27 cellular contexts compared by ENCODE assay signal in the genomic region with DNA sequence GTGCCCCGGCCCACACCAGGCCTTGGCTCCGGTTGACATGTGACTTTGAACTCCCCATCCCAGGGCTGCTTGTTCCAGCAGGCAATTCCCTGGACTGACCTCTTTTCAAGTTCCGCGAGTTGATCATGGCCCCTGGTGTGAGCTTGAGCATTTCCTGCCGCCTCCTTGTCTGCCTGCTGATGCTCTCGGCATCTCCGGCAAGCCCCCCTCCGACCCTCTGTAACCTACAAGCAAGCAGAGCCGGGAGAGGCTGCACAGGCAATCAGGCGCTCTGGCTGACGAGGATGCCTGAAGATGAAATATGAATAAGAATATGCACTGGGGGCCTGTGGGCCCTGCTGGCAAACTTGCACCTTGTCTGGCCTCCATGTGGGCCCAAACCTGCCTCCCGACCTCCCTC.
"Had no signal": no experiment of that assay in that cellular context is flagged by ENCODE, and none has a peak within 500 bp of the region (broad histone marks: within the 10 kb centered on the region; RNA-seq: fewer than 3 reads in every experiment).

No MANE protein-coding gene starts in this region.

- H3K4me3 ChIP-seq: heart right ventricle, hepatocyte, lower lobe of right lung, ovary, skin epidermis, stomach, testis, thyroid gland, upper lobe of right lung had no signal

- H3K27me3 ChIP-seq: ovary, testis, thyroid gland, upper lobe of right lung had no signal

- H3K4me1 ChIP-seq: heart right ventricle, lower lobe of right lung, stomach, testis, thyroid gland, upper lobe of right lung had no signal

- H3K4me3 Mint-ChIP-seq: mesothelial cell of epicardium; naive B cell; natural killer cell; stimulated activated naive B cell treated with anti-CD40 and anti-IgM and Interleukin-4, amounts not matched to agents 10 μg/mL and 1 μg/mL and 100 μg/mL, for 72 hours had no signal

- H2AFZ ChIP-seq: hepatocyte had no signal

- DNase-seq: heart right ventricle; kidney glomerular epithelial cell; left cardiac atrium; lower lobe of right lung; mammary epithelial cell; mesenchymal stem cell; naive B cell; natural killer cell; ovary; right cardiac atrium; stimulated activated CD4-positive, alpha-beta T cell treated with anti-CD3 and anti-CD28 coated beads, Interleukin-12 subunit alpha, Interleukin-12 subunit beta, amount 100 ng/mL, for 4 hours; stimulated activated CD4-positive, alpha-beta T cell treated with anti-CD3 and anti-CD28 coated beads, Interleukin-15, amount 100 ng/mL, for 24 hours; stimulated activated CD4-positive, alpha-beta T cell treated with anti-CD3 and anti-CD28 coated beads, Interleukin-2, amount 100 ng/mL, for 24 hours; stimulated activated CD4-positive, alpha-beta T cell treated with anti-CD3 and anti-CD28 coated beads, Interleukin-4, amount 100 ng/mL, for 1 hour; stimulated activated naive B cell treated with anti-CD40 and anti-IgM and Interleukin-4, amounts not matched to agents 10 μg/mL and 1 μg/mL and 100 μg/mL, for 72 hours; stimulated activated naive CD8-positive, alpha-beta T cell treated with anti-CD3 and anti-CD28 coated beads, Interleukin-15, Interleukin-2, amounts not matched to agents 100 U/mL and 50 U/mL, for 24 hours; stomach; testis; thyroid gland; trophoblast cell; upper lobe of right lung had no signal

- H3K79me2 ChIP-seq: hepatocyte had no signal

- H3K4me2 ChIP-seq: hepatocyte had no signal

- H3K27ac Mint-ChIP-seq: mesothelial cell of epicardium; naive B cell; natural killer cell; progenitor cell of endocrine pancreas; stimulated activated naive B cell treated with anti-CD40 and anti-IgM and Interleukin-4, amounts not matched to agents 10 μg/mL and 1 μg/mL and 100 μg/mL, for 72 hours had no signal

- H3K9me3 ChIP-seq: heart right ventricle, lower lobe of right lung, ovary, stomach, testis, thyroid gland, upper lobe of right lung had no signal

- H3K36me3 Mint-ChIP-seq: mesothelial cell of epicardium; naive B cell; natural killer cell; stimulated activated naive B cell treated with anti-CD40 and anti-IgM and Interleukin-4, amounts not matched to agents 10 μg/mL and 1 μg/mL and 100 μg/mL, for 72 hours had no signal

- H3K4me1 Mint-ChIP-seq: mesothelial cell of epicardium; naive B cell; natural killer cell; stimulated activated naive B cell treated with anti-CD40 and anti-IgM and Interleukin-4, amounts not matched to agents 10 μg/mL and 1 μg/mL and 100 μg/mL, for 72 hours had no signal

- ATAC-seq: heart right ventricle; left cardiac atrium; left lobe of liver; lower lobe of right lung; natural killer cell; right cardiac atrium; sciatic nerve; stimulated activated naive B cell treated with anti-CD40 and anti-IgM and Interleukin-4, amounts not matched to agents 10 μg/mL and 1 μg/mL and 100 μg/mL, for 72 hours; stimulated activated naive CD8-positive, alpha-beta T cell treated with anti-CD3 and anti-CD28 coated beads, Interleukin-15, Interleukin-2, amounts not matched to agents 100 U/mL and 50 U/mL, for 24 hours had no signal

- H3K36me3 ChIP-seq: heart right ventricle, lower lobe of right lung, ovary, stomach, thyroid gland, upper lobe of right lung had no signal

- H3K27ac ChIP-seq: heart right ventricle, hepatocyte, lower lobe of right lung, ovary, skin epidermis, stomach, testis, thyroid gland, upper lobe of right lung had no signal

- H3K9me3 Mint-ChIP-seq: mesothelial cell of epicardium, natural killer cell had no signal
